8 cellular contexts compared by ENCODE assay signal in the genomic region with DNA sequence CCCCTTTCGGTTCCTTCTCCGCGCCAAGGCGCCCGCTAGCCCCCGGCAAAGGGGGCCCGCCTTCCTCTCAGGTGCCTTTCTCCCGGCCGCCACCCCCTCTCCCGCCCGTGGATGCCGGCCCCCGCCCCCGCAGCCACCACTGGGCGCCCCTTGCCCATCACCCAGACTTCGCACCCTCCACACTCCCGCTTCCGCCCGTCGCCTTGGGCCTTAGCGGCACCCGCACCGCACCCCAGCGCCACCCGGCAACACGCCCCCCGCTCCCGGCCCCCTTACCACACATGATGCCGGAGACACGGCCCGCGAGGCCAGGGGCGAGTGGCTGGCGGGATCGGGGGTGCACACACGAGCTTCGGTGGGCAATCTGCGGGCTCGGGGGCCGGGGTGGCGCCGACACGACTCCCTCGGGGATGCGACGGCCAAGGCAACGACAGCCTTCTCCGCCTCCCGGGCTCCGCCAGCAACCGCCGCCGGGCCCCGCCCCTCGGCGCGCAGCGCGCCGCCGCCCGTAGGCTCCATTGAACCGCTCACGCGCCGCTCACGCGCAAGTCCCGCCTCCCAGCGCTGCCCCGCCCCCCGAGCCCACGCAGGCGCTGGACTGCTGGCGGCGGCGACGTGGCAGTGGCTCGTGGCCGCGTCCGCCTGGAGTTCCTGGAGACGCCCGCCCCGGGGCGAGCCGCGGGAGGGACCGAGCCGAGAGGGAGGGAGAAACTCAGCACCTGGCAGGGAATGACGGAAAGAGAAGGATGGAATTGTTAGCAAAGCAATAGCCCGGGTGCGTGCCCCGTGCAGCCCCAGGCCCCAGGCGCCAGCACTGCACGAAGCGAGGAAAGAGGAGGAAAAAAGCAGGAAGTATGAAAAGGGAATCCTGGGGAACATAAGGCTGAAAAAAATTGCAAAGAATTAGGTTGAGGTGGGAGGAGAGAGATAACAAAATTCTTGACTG.
A peak's percentile ranks its signal among the peaks of the same experiment; 100 is the strongest.
DNase-seq lines count a peak whose midpoint lies in the region; ATAC-seq, FAIRE-seq and TF ChIP-seq lines count a peak whose summit lies in the region.

GFPT1 (minus strand) TSS at position 439 of the 946 bp plus-strand sequence; CDS start at position 283, 156 bp downstream.

- peak; percentile 90 for ATAC-seq in HG02981 (IDR thresholded peaks at IDR 0.05; ENCODE audit: unreplicated experiment)

- peak within 1 kb of the TSS; percentile 87 for H3K4me3 ChIP-seq in astrocyte of the cerebellum (ENCODE audit: low read depth, low read length)

- in situ Hi-C loops in astrocyte of the cerebellum (cut with HindIII; ENCODE audit: low sequenced_read_pairs): no loop called here

- peak; percentile 86 for FAIRE-seq in GM18507 (lab: Jason Lieb, UNC)

- no peak for TF ChIP-seq CTCF in astrocyte of the cerebellum (IDR thresholded peaks at IDR 0.05; ENCODE audit: low read depth, low read length, missing control alignments)

- DNase-seq in GM18507 (ENCODE audit: extremely low spot score, insufficient read length, low read depth): peak; percentile 86
- peak; percentile 66 for DNase-seq in NCI-H2029 treated with DMSO at 0.1 percent for 48 hours (lab: John Stamatoyannopoulos, UW)
- peak; percentile 90 for DNase-seq in T-helper 9 cell
- DNase-seq in astrocyte of the cerebellum (ENCODE audit: low read depth): peak; percentile 78
- DNase-seq in hepatic stellate cell (ENCODE audit: low spot score): peak; percentile 88
- DNase-seq in retina: peak; percentile 94
- no peak for DNase-seq in OCI-M2 (lab: John Stamatoyannopoulos, UW; ENCODE audit: unreplicated experiment)
